1 cellular context compared by ENCODE assay signal in the genomic region with DNA sequence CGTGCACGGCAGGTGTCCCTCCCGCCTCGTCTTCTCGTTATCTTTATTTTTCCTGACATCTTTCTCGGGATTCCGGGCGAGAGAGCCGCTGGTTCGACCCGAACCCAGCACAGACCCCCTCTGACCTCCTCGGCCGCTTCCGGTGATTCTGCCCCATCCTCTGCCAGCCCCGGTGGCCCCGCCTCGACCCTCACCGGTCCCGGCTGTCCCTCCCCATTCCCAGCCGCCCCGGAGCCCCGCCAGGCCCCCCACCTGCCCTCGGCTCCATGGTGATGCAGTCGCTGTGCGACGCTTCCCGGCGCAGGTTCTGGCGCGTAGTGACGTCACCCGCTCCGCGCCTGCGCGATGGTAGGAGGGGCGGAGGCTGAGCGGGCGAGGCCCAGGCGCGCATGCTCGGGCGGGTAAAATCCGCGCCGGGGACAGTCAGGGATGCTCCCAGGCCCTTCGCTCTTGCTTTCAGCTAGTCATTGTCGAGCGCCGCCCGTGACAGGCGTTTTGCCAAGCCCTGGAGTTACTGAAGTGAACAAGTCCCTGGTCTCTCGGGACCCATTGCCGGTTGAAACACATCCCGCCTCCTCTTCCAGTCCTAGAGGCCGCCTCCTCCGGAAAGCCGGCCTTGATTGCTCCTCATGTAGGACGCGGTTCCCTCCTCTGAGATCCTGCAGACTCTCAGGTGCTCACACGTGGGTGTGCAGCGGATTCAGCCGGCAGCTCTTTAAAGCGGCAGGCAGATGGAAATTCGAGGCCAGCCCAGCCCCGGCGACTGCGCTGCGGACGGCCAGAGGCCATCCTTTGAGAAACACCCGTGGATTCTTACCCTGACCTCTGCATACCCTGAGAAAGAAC.
A peak's percentile ranks its signal among the peaks of the same experiment; 100 is the strongest.
TF ChIP-seq lines count a peak whose summit lies in the region.

TSS of gene MTHFSD (minus strand) at position 319 of the 846 bp plus-strand sequence. CDS start at position 268, 51 bp downstream.

TF ChIP-seq in K562, 482 proteins besides CTCF, POLR2A, EP300 and RAD21 (continued from another document and continues in another):
- TF ChIP-seq ZNF407 (IDR thresholded peaks at IDR 0.05; ENCODE audit: low read depth) (no peak), HMGXB4 (CRISPR knock-in tag; IDR thresholded peaks at IDR 0.05) (no peak), BACH1 (tag; IDR thresholded peaks at IDR 0.05) (no peak), THRA (IDR thresholded peaks at IDR 0.05) (no peak), BDP1 (IDR thresholded peaks at IDR 0.05; ENCODE audit: insufficient read depth, insufficient read length) (no peak), CTBP1 (IDR thresholded peaks at IDR 0.05; ENCODE audit: borderline replicate concordance) (peak; percentile 30; the same call in 1 of the 2 replicates), SUPT5H (IDR thresholded peaks at IDR 0.05) (peak; percentile 78), MIER1 (IDR thresholded peaks at IDR 0.05; ENCODE audit: low read depth) (no peak), ZBTB17 (CRISPR knock-in tag; IDR thresholded peaks at IDR 0.05) (no peak), TEAD4 (IDR thresholded peaks at IDR 0.05; ENCODE audit: low read length) (no peak), TEAD4 (CRISPR knock-in tag; IDR thresholded peaks at IDR 0.05; ENCODE audit: borderline replicate concordance) (no peak), EHMT2 (IDR thresholded peaks at IDR 0.05) (no peak), ZNF12 (CRISPR knock-in tag; IDR thresholded peaks at IDR 0.05) (0 out of 2 replicates have a peak, but pooled peaks have one; percentile 59), NR2F6 (CRISPR knock-in tag; IDR thresholded peaks at IDR 0.05) (no peak), NR1H2 (CRISPR knock-in tag; IDR thresholded peaks at IDR 0.05) (no peak), NCOA2 (IDR thresholded peaks at IDR 0.05; ENCODE audit: partially characterized antibody in 2 of 2) (no peak), MEF2D (tag; conservative IDR thresholded peaks at IDR 0.05; ENCODE audit: low read depth) (no peak), ZNF589 (CRISPR knock-in tag; IDR thresholded peaks at IDR 0.05; ENCODE audit: low read depth) (no peak), ZHX1 (conservative IDR thresholded peaks at IDR 0.05; ENCODE audit: low read length) (no peak), SAFB2 (IDR thresholded peaks at IDR 0.05; ENCODE audit: borderline replicate concordance, low read depth, low read length, severe bottlenecking) (no peak), GABPB1 (CRISPR knock-in tag; IDR thresholded peaks at IDR 0.05) (no peak; the same call in 1 of the 2 replicates), ZNF143 (CRISPR knock-in tag; IDR thresholded peaks at IDR 0.05) (no peak), TOE1 (IDR thresholded peaks at IDR 0.05; ENCODE audit: borderline replicate concordance) (0 out of 2 replicates have a peak, but pooled peaks have one; percentile 8), TOE1 (CRISPR knock-in tag; IDR thresholded peaks at IDR 0.05; ENCODE audit: borderline replicate concordance, low read depth) (no peak), MED1 (CRISPR knock-in tag; IDR thresholded peaks at IDR 0.05; ENCODE audit: borderline replicate concordance) (no peak), ZBTB26 (CRISPR knock-in tag; IDR thresholded peaks at IDR 0.05) (no peak), ZNF124 (CRISPR knock-in tag; IDR thresholded peaks at IDR 0.05) (no peak), ZNF354B (CRISPR knock-in tag; IDR thresholded peaks at IDR 0.05) (no peak), CXXC5 (CRISPR knock-in tag; IDR thresholded peaks at IDR 0.05) (peak; percentile 44), MCM5 (IDR thresholded peaks at IDR 0.05; ENCODE audit: low read depth) (no peak), JUND (IDR thresholded peaks at IDR 0.05; ENCODE audit: borderline replicate concordance, low read depth, low read length) (peak; percentile 88), JUND (tag; IDR thresholded peaks at IDR 0.05; ENCODE audit: borderline replicate concordance, low read depth, low read length) (peak; percentile 55; the same call in 1 of the 3 replicates), RAD51 (IDR thresholded peaks at IDR 0.05; ENCODE audit: borderline replicate concordance, low read depth) (no peak), SETDB1 (IDR thresholded peaks at IDR 0.05; ENCODE audit: low read length) (no peak)
- TF ChIP-seq, protein P1, sequence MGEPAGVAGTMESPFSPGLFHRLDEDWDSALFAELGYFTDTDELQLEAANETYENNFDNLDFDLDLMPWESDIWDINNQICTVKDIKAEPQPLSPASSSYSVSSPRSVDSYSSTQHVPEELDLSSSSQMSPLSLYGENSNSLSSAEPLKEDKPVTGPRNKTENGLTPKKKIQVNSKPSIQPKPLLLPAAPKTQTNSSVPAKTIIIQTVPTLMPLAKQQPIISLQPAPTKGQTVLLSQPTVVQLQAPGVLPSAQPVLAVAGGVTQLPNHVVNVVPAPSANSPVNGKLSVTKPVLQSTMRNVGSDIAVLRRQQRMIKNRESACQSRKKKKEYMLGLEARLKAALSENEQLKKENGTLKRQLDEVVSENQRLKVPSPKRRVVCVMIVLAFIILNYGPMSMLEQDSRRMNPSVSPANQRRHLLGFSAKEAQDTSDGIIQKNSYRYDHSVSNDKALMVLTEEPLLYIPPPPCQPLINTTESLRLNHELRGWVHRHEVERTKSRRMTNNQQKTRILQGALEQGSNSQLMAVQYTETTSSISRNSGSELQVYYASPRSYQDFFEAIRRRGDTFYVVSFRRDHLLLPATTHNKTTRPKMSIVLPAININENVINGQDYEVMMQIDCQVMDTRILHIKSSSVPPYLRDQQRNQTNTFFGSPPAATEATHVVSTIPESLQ (CRISPR knock-in tag; IDR thresholded peaks at IDR 0.05): no peak
- TF ChIP-seq, protein P2, sequence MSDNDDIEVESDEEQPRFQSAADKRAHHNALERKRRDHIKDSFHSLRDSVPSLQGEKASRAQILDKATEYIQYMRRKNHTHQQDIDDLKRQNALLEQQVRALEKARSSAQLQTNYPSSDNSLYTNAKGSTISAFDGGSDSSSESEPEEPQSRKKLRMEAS (CRISPR knock-in tag; IDR thresholded peaks at IDR 0.05): peak; percentile 22; the same call in 1 of the 2 replicates
